In the genomic region with DNA sequence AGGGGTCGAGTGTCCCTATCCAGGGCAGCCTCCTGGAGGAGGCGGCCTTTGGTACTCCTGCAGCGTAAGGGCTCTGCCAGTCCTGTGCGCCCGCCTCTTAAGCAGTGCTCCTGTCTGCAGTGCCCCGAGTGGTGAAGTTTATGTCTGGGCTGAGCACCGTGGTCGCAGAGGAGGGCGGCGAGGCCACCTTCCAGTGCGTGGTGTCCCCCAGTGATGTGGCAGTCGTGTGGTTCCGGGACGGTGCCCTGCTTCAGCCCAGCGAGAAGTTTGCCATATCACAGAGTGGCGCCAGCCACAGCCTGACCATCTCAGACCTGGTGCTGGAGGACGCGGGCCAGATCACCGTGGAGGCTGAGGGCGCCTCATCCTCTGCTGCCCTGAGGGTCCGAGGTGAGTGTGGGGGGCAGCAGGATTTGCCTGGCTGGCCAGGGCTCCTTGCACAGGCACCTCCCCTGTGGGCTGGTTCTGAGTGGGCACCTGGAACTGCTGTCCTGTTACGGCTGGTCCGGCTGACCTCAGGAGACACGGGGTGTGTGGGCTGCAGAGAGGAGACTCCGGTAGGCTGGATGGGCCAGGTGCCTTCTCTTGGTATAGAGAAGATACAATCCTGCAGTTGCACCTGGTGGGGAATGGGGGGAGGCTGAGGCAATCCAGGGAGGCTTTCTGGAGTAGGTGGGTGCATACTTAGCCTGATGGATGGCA, we compare ENCODE assay signal across 11 cellular contexts.
DNase-seq lines count a peak whose midpoint lies in the region; ATAC-seq lines count a peak whose summit lies in the region.
"Had no signal": no experiment of that assay in that cellular context is flagged by ENCODE, and none has a peak within 500 bp of the region (broad histone marks: within the 10 kb centered on the region; RNA-seq: fewer than 3 reads in every experiment).

No MANE protein-coding gene starts in this region.

- intact Hi-C loops in naive thymus-derived CD4-positive, alpha-beta T cell (cut with micrococcal nuclease) = loop anchor here (2.0 to 10.0 kb wide), 3 partner anchors 174 to 537 kb away; a partner anchor contains a TSS

- H3K27ac Mint-ChIP-seq in naive thymus-derived CD4-positive, alpha-beta T cell = peak overlapping the region in 8 of 9 donors; percentile 43 to 73 (median 61)

- H3K9me2 ChIP-seq in GM23248 (ENCODE audit: insufficient read depth) = no peaks in the 10 kb centered on the region

- H3K9me3 ChIP-seq in GM23248 (ENCODE audit: low read depth) = no peaks in the 10 kb centered on the region
- no peaks in the 10 kb centered on the region for H3K9me3 ChIP-seq in adipocyte (ENCODE audit: control insufficient read depth, low read length)
- H3K9me3 ChIP-seq in naive thymus-derived CD4-positive, alpha-beta T cell (ENCODE audit: control insufficient read depth in 2 of 3, low read length in 3 of 3) = no peaks in the 10 kb centered on the region

- in situ Hi-C loops in GM23248 (cut with MboI) = no loop called here

- no peaks in the 10 kb centered on the region for H3K36me3 ChIP-seq in GM23248 (ENCODE audit: low read depth)
- H3K36me3 ChIP-seq in adipocyte (ENCODE audit: control insufficient read depth, insufficient read depth, low read length, severe bottlenecking) = no peaks in the 10 kb centered on the region
- H3K36me3 ChIP-seq in naive thymus-derived CD4-positive, alpha-beta T cell (ENCODE audit: control insufficient read depth in 2 of 3, insufficient read depth in 3 of 3, low read length in 3 of 3) = peaks cover 0 to 19% (median 0%) of the 10 kb centered on the region in 3 experiments

- H3K9ac ChIP-seq in GM23248 = no peak overlapping the region
- peak overlapping the region; percentile 84 for H3K9ac ChIP-seq in adipocyte (ENCODE audit: low read length)

- 95% methylated on average over 20 to 25 of the region's 25 CpGs for WGBS in GM23248 (ENCODE audit: low coverage in 1 of 2, low lambda C conversion rate in 2 of 2, missing lambda C conversion rate in 2 of 2), 2 experiments

- H3K4me3 ChIP-seq in GM23248 = peak overlapping the region; percentile 78; the same call in 1 of the 2 replicates
- peak overlapping the region; percentile 82 for H3K4me3 ChIP-seq in adipocyte (ENCODE audit: low read length)
- H3K4me3 ChIP-seq in naive thymus-derived CD4-positive, alpha-beta T cell (ENCODE audit: low read length) = peak overlapping the region; percentile 77

- peaks cover 0 to 5% (median 0%) of the 10 kb centered on the region in 5 donors for H3K36me3 Mint-ChIP-seq in naive thymus-derived CD4-positive, alpha-beta T cell

- H3K4me1 ChIP-seq in GM23248 (ENCODE audit: insufficient read depth) (peaks cover 8% of the 10 kb centered on the region), adipocyte (ENCODE audit: control insufficient read depth, insufficient read depth, low read length) (peaks cover 6% of the 10 kb centered on the region)
- H3K4me1 ChIP-seq in naive thymus-derived CD4-positive, alpha-beta T cell (ENCODE audit: control insufficient read depth in 2 of 2, insufficient read depth in 2 of 2, low read length in 2 of 2) = no peaks in the 10 kb centered on the region

- POLR2A ChIA-PET in naive thymus-derived CD4-positive, alpha-beta T cell (lab: Charles Lee) = no interaction called here

- peaks cover 8 to 26% (median 19%) of the 10 kb centered on the region in 7 donors for H3K4me1 Mint-ChIP-seq in naive thymus-derived CD4-positive, alpha-beta T cell

- no peak overlapping the region for H3K4me2 ChIP-seq in GM23248 (ENCODE audit: unreplicated experiment)

- H3K79me2 ChIP-seq in GM23248 (ENCODE audit: insufficient read depth) = no peaks in the 10 kb centered on the region

- no peaks in the 10 kb centered on the region for H3K27me3 Mint-ChIP-seq in naive thymus-derived CD4-positive, alpha-beta T cell

- H3K27ac ChIP-seq in GM23248 = no peak overlapping the region
- H3K27ac ChIP-seq in naive thymus-derived CD4-positive, alpha-beta T cell (ENCODE audit: low read depth, low read length) = no peak overlapping the region

- CTCF ChIA-PET in naive thymus-derived CD4-positive, alpha-beta T cell (lab: Charles Lee) = interaction anchor here (1.2 kb wide), 1 partner anchor 61 kb away, joined by 3 read pairs; no protein-coding TSS in a partner anchor

- peak overlapping the region; percentile 71 to 88 (median 82) for H3K4me3 Mint-ChIP-seq in naive thymus-derived CD4-positive, alpha-beta T cell

- H4K20me1 ChIP-seq in GM23248 (ENCODE audit: insufficient read depth) = no peaks in the 10 kb centered on the region

- ATAC-seq in naive thymus-derived CD4-positive, alpha-beta T cell = no peak
- ATAC-seq in HG03565 (IDR thresholded peaks at IDR 0.05; ENCODE audit: unreplicated experiment) (no peak), HG02973 (IDR thresholded peaks at IDR 0.05; ENCODE audit: unreplicated experiment) (no peak)

- DNase-seq in 8988T = peak; percentile 20
- DNase-seq in GM23248 = no peak
- no peak for DNase-seq in adipocyte (ENCODE audit: low read depth)
- peak in 1 of 9 donors; percentile 8 for DNase-seq in naive thymus-derived CD4-positive, alpha-beta T cell
- no peak for DNase-seq in NCI-H510A (lab: John Stamatoyannopoulos, UW)
- no peak for DNase-seq in stimulated activated CD8-positive, alpha-beta memory T cell treated with anti-CD3 and anti-CD28 coated beads, Interleukin-4, amount 100 ng/mL, for 48 hours
- DNase-seq: DMS 273 treated with DMSO at 0.1 percent for 48 hours, NCI-H1436, occipital lobe had no signal

- no peak overlapping the region for H2AFZ ChIP-seq in GM23248

- H3K27me3 ChIP-seq in GM23248 (replicated peaks; ENCODE audit: insufficient read depth) = no peaks in the 10 kb centered on the region
- no peaks in the 10 kb centered on the region for H3K27me3 ChIP-seq in adipocyte (replicated peaks; ENCODE audit: control insufficient read depth, insufficient read depth, low read length)
- H3K27me3 ChIP-seq in naive thymus-derived CD4-positive, alpha-beta T cell (ENCODE audit: control insufficient read depth in 2 of 2, insufficient read depth in 2 of 2, low read length in 2 of 2) = no peaks in the 10 kb centered on the region

- peaks cover 0 to 2% (median 0%) of the 10 kb centered on the region in 11 donors for H3K9me3 Mint-ChIP-seq in naive thymus-derived CD4-positive, alpha-beta T cell

- peaks cover 6% of the 10 kb centered on the region for H3F3A ChIP-seq in GM23248 (ENCODE audit: insufficient read depth)
